In the genomic region with DNA sequence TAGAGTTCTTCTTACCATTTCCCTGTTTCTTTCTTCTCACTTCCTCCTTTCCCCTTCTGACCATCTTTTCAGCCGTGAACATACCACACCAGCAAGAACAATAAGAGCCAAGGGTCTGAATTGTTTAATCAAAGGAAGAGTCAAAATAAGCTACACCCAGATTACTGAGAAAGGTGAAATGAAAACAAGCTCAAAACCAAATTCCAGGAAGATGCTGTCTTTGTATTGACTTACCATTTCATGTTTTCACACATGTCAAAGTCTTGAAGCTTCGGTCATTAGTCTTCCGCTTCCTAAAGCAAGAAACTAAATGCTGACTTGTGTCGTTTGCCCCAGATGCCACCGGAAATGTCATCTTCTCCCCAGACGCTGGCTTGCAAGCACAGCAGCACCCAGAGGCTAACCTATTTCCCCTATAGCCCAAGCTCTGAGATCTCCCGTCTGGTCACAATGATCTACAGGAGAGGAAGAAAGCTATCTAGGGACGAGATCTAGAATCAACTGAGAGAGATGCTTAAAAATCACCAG, we compare ENCODE assay signal across 8 cellular contexts.
DNase-seq lines count a peak whose midpoint lies in the region; ATAC-seq and TF ChIP-seq lines count a peak whose summit lies in the region.

No MANE protein-coding gene starts in this region.

- H3K79me1 ChIP-seq in H9 (ENCODE audit: insufficient read depth, low read depth, low read length, poor library complexity, severe bottlenecking): no peaks in the 10 kb centered on the region

- no peak overlapping the region for H4K8ac ChIP-seq in H9 (replicated peaks; ENCODE audit: insufficient read length, low read depth, low read length)

- H3T11ph ChIP-seq in H9 (ENCODE audit: low read length): no peak overlapping the region

- no peaks in the 10 kb centered on the region for H3K27me3 Mint-ChIP-seq in activated CD4-positive, alpha-beta T cell treated with anti-CD3 and anti-CD28 coated beads, Interleukin-2, amount 10 ng/mL, durations not matched to agents 24 days and 14 days
- H3K27me3 Mint-ChIP-seq in H9 (ENCODE audit: low read depth): no peaks in the 10 kb centered on the region

- H4K20me1 ChIP-seq in H9 (ENCODE audit: control insufficient read depth, insufficient read depth, insufficient read length): no peaks in the 10 kb centered on the region

- H3K18ac ChIP-seq in H9 (ENCODE audit: insufficient read length, low read depth, low read length): no peak overlapping the region

- H3K4me3 Mint-ChIP-seq in activated CD4-positive, alpha-beta T cell treated with anti-CD3 and anti-CD28 coated beads, Interleukin-2, amount 10 ng/mL, durations not matched to agents 24 days and 14 days: peak overlapping the region; percentile 96
- H3K4me3 Mint-ChIP-seq in H9: no peak overlapping the region

- H3K56ac ChIP-seq in H9 (ENCODE audit: insufficient read length, low read depth, low read length): no peak overlapping the region

- H3K14ac ChIP-seq in H9 (ENCODE audit: insufficient read depth, low read length): no peak overlapping the region

- H4K91ac ChIP-seq in H9 (ENCODE audit: insufficient read length, low read depth, low read length): no peak overlapping the region

- H3K4me3 ChIP-seq in right atrium auricular region (peak overlapping the region in 1 of 2 donors; percentile 4), left ventricle myocardium inferior (peak overlapping the region; percentile 25)

- H2AK5ac ChIP-seq in H9 (ENCODE audit: insufficient read length, low read length): no peak overlapping the region

- H3K27ac ChIP-seq in right atrium auricular region: peak overlapping the region in 1 of 2 donors; percentile 29
- H3K27ac ChIP-seq in left ventricle myocardium inferior (replicated peaks): peak overlapping the region; percentile 40
- peak overlapping the region; percentile 45 for H3K27ac ChIP-seq in substantia nigra (ENCODE audit: low read depth, low read length, poor library complexity, severe bottlenecking)
- H3K27ac ChIP-seq in H9 (ENCODE audit: insufficient read length, low read depth, low read length): no peak overlapping the region
- no peak overlapping the region for H3K27ac ChIP-seq in foreskin keratinocyte

- no peak overlapping the region for H3K23ac ChIP-seq in H9 (ENCODE audit: insufficient read length, low read depth, low read length)

- H3K4ac ChIP-seq in H9 (ENCODE audit: low read depth, low read length): no peak overlapping the region

- no peak overlapping the region for H2BK5ac ChIP-seq in H9 (ENCODE audit: insufficient read length, low read length)

- H3K79me2 ChIP-seq in H9 (ENCODE audit: insufficient read depth, low read length): no peaks in the 10 kb centered on the region

- H3K9ac ChIP-seq in H9 (ENCODE audit: extremely low read depth, insufficient read length, low read length): no peak overlapping the region

- H3K9me3 Mint-ChIP-seq in activated CD4-positive, alpha-beta T cell treated with anti-CD3 and anti-CD28 coated beads, Interleukin-2, amount 10 ng/mL, durations not matched to agents 24 days and 14 days: no peaks in the 10 kb centered on the region
- no peaks in the 10 kb centered on the region for H3K9me3 Mint-ChIP-seq in H9

- peak overlapping the region; percentile 98 for H3K27ac Mint-ChIP-seq in activated CD4-positive, alpha-beta T cell treated with anti-CD3 and anti-CD28 coated beads, Interleukin-2, amount 10 ng/mL, durations not matched to agents 24 days and 14 days
- H3K27ac Mint-ChIP-seq in H9: peak overlapping the region in 1 of 3 experiments; percentile 10; a peak in 1 of 7 replicates

- H2AFZ ChIP-seq in H9 (ENCODE audit: low read length): no peak overlapping the region

- H3K9me3 ChIP-seq in right atrium auricular region (no peaks in the 10 kb centered on the region), left ventricle myocardium inferior (replicated peaks) (no peaks in the 10 kb centered on the region), H9 (ENCODE audit: control insufficient read depth, low read depth, low read length) (no peaks in the 10 kb centered on the region)

- no peaks in the 10 kb centered on the region for H3K4me1 ChIP-seq in right atrium auricular region
- no peaks in the 10 kb centered on the region for H3K4me1 ChIP-seq in left ventricle myocardium inferior
- no peaks in the 10 kb centered on the region; the same call in 1 of the 2 replicates for H3K4me1 ChIP-seq in H9 (ENCODE audit: insufficient read depth, low read length)
- H3K4me1 ChIP-seq in foreskin keratinocyte: peaks cover 11% of the 10 kb centered on the region

- ATAC-seq in Right ventricle myocardium inferior (peak; percentile 78), HG03469 (IDR thresholded peaks at IDR 0.05; ENCODE audit: unreplicated experiment) (peak; percentile 63), foreskin keratinocyte (no peak)

- intact Hi-C loops in Right ventricle myocardium inferior (cut with DNase I): no loop called here
- intact Hi-C loops in activated CD4-positive, alpha-beta T cell treated with anti-CD3 and anti-CD28 coated beads, Interleukin-2, amount 10 ng/mL, durations not matched to agents 24 days and 14 days (cut with micrococcal nuclease): loop anchor here (1.0 to 5.0 kb wide), 5 partner anchors 91 to 1489 kb away; a partner anchor contains a TSS
- intact Hi-C loops in left ventricle myocardium inferior (cut with micrococcal nuclease): no loop called here

- DNase-seq in Right ventricle myocardium inferior (ENCODE audit: missing footprints) (no peak), right atrium auricular region (ENCODE audit: low spot score) (no peak), left ventricle myocardium inferior (peak; percentile 24), substantia nigra (lab: John Stamatoyannopoulos, UW) (peak in 12 of 49 donors; percentile 8 to 37 (median 15)), H9 (no peak), foreskin keratinocyte (no peak)
- DNase-seq in activated CD4-positive, alpha-beta T cell treated with anti-CD3 and anti-CD28 coated beads, Interleukin-2, amount 10 ng/mL, durations not matched to agents 24 days and 14 days: peak; percentile 93

- no CpG with 5 or more reads among the region's 8 CpGs for WGBS in H9 (ENCODE audit: extremely low coverage, insufficient read length, low lambda C conversion rate)

- H2BK15ac ChIP-seq in H9 (ENCODE audit: low read depth, low read length): no peak overlapping the region

- H3K36me3 ChIP-seq in right atrium auricular region (no peaks in the 10 kb centered on the region), left ventricle myocardium inferior (no peaks in the 10 kb centered on the region)

- H3K27me3 ChIP-seq in right atrium auricular region: no peaks in the 10 kb centered on the region
- no peaks in the 10 kb centered on the region for H3K27me3 ChIP-seq in left ventricle myocardium inferior (ENCODE audit: low read depth)
- no peaks in the 10 kb centered on the region for H3K27me3 ChIP-seq in H9 (ENCODE audit: insufficient read depth, low read length)
- H3K27me3 ChIP-seq in foreskin keratinocyte: no peaks in the 10 kb centered on the region

- H3K4me1 Mint-ChIP-seq in activated CD4-positive, alpha-beta T cell treated with anti-CD3 and anti-CD28 coated beads, Interleukin-2, amount 10 ng/mL, durations not matched to agents 24 days and 14 days: peaks cover 49% of the 10 kb centered on the region
- H3K4me1 Mint-ChIP-seq in H9: peaks cover 8 to 19% of the 10 kb centered on the region in 2 experiments

- no peak overlapping the region for H2BK20ac ChIP-seq in H9 (ENCODE audit: low read depth, low read length, poor library complexity, severe bottlenecking)

- no peak overlapping the region for H2BK120ac ChIP-seq in H9 (ENCODE audit: low read depth, low read length, poor library complexity, severe bottlenecking)

- H4K5ac ChIP-seq in H9 (ENCODE audit: insufficient read length, low read depth, low read length): no peak overlapping the region

- H3K23me2 ChIP-seq in H9 (ENCODE audit: insufficient read length, low read depth, low read length, poor library complexity, severe bottlenecking): no peaks in the 10 kb centered on the region

- H3K36me3 Mint-ChIP-seq in activated CD4-positive, alpha-beta T cell treated with anti-CD3 and anti-CD28 coated beads, Interleukin-2, amount 10 ng/mL, durations not matched to agents 24 days and 14 days (ENCODE audit: low read depth): peaks cover 68% of the 10 kb centered on the region
- no peaks in the 10 kb centered on the region for H3K36me3 Mint-ChIP-seq in H9 (ENCODE audit: insufficient read depth in 1 of 3, low read depth in 3 of 3)

- H2BK12ac ChIP-seq in H9 (ENCODE audit: insufficient read length, low read depth, low read length): no peak overlapping the region

- H3K4me2 ChIP-seq in H9 (ENCODE audit: insufficient read depth, insufficient read length, low read length): no peak overlapping the region

- TF ChIP-seq CTCF in right atrium auricular region (IDR thresholded peaks at IDR 0.05) (no peak), left ventricle myocardium inferior (IDR thresholded peaks at IDR 0.05; ENCODE audit: borderline replicate concordance) (no peak), H9 (conservative IDR thresholded peaks at IDR 0.05) (no peak), foreskin keratinocyte (conservative IDR thresholded peaks at IDR 0.05) (no peak)

Comparison
In these comparisons a context has a peak if more than half of its experiments do, and no peak if none do; other contexts are left out.
1. DNase-seq: peak in activated CD4-positive, alpha-beta T cell treated with anti-CD3 and anti-CD28 coated beads, Interleukin-2, amount 10 ng/mL, durations not matched to agents 24 days and 14 days (single experiment) and left ventricle myocardium inferior (single experiment); none in Right ventricle myocardium inferior (single experiment), right atrium auricular region (single experiment), H9 (single experiment) and foreskin keratinocyte (0 of 2).
2. H3K27ac ChIP-seq: peak in left ventricle myocardium inferior (single experiment) and substantia nigra (single experiment); none in H9 (single experiment) and foreskin keratinocyte (single experiment).